8 cellular contexts compared by ENCODE assay signal in the genomic region with DNA sequence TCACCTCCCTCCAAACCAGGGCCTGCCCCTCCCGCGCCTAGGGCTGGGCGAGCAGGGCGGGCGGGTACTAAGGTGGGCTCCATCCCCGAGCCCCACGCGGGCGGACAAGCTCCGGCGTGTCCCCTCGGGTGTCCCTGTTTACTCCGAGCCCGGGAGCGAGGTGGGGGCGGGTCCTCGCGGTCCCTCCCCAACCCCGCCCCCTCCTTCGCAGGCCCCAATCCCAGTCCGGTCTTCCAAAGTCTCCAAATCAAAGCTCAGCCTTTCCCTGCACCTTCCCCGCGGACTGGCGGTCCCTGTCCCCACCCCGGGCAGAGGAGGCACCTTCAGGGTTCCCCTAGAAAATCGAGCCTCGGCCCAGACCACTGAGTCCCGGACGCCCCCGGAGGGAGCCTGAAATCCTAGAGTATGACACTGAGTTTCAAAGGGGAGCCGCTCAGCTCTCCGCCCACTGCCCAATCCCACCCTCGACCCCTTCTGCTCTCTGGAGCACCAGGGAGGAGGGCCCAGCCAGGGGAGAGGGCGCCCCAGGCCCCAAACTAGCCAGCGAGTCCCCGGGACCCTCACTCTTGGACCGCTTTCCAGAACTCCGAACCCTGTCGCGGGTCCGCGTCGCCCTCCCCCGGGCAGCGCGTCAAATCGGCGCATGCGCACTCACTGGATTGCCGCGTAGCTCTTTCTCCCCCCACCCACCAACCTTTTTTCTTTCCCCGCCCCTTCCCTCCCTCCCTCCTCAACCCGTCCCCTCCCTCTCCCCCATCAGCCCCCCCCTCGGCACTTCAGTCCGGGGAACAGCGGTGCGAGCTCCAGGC. TPM values are rescaled to one million over a fixed set of nuclear protein-coding genes. Genes with fewer than 3 reads are reported as not detected.
DNase-seq lines count a peak whose midpoint lies in the region; ATAC-seq and TF ChIP-seq lines count a peak whose summit lies in the region.

A gene (plus strand): TSS at position 774 of the 809 bp plus-strand sequence. CDS start 482 bp downstream, outside the sequence.

- no peaks in the 10 kb centered on the region for H3K79me2 ChIP-seq in OCI-LY1 (ENCODE audit: insufficient read depth, low read length)

- H3K4me2 ChIP-seq in OCI-LY1 (ENCODE audit: low read length) = peak within 1 kb of the TSS; percentile 72

- DNase-seq in CD1c-positive myeloid dendritic cell (ENCODE audit: extremely low spot score) (peak; percentile 87), mucosa of gallbladder (ENCODE audit: low spot score) (peak; percentile 85)
- peak; percentile 75 to 79 for DNase-seq in activated T-cell treated with anti-CD3 and anti-CD28 coated beads, Interleukin-2, amount 50 U/mL, for 72 hours
- peak; percentile 49 to 52 for DNase-seq in stimulated activated CD8-positive, alpha-beta memory T cell treated with anti-CD3 and anti-CD28 coated beads, Interleukin-2, amount 100 ng/mL, for 48 hours (ENCODE audit: low read depth in 2 of 2)

- peak within 1 kb of the TSS; percentile 87 to 93 for H3K4me3 Mint-ChIP-seq in activated T-cell treated with anti-CD3 and anti-CD28 coated beads, Interleukin-2, amount 50 U/mL, for 72 hours

- H3K27me3 ChIP-seq in OCI-LY1 (ENCODE audit: insufficient read depth, low read length) = 0 out of 2 replicates have a peak, but pooled peaks cover 17% of the 10 kb centered on the region

- no peaks in the 10 kb centered on the region for H3F3A ChIP-seq in OCI-LY1 (ENCODE audit: insufficient read depth, low read length)

- H3K4me3 ChIP-seq in OCI-LY1 (ENCODE audit: low read depth, low read length, poor library complexity, severe bottlenecking) = peak within 1 kb of the TSS; percentile 58

- H3K9ac ChIP-seq in OCI-LY1 (ENCODE audit: low read length) = peak within 1 kb of the TSS; percentile 31

- H3K27ac ChIP-seq in OCI-LY1 (ENCODE audit: low read depth, low read length, poor library complexity, severe bottlenecking) = no peak within 1 kb of the TSS

- H3K27ac Mint-ChIP-seq in activated T-cell treated with anti-CD3 and anti-CD28 coated beads, Interleukin-2, amount 50 U/mL, for 72 hours = peak within 1 kb of the TSS; percentile 71

- H3K9me2 ChIP-seq in OCI-LY1 (ENCODE audit: low read depth, low read length) = no peaks in the 10 kb centered on the region

- H3K9me3 Mint-ChIP-seq in activated T-cell treated with anti-CD3 and anti-CD28 coated beads, Interleukin-2, amount 50 U/mL, for 72 hours = peaks cover 6 to 10% of the 10 kb centered on the region in 2 donors

- no peaks in the 10 kb centered on the region for H4K20me1 ChIP-seq in OCI-LY1 (ENCODE audit: insufficient read depth, low read length)

- H3K9me3 ChIP-seq in OCI-LY1 (ENCODE audit: low read length) = peaks cover 3% of the 10 kb centered on the region; the same call in 1 of the 2 replicates

- no peak for TF ChIP-seq CTCF in OCI-LY1 (IDR thresholded peaks at IDR 0.05; ENCODE audit: low read length)

- H3K27me3 Mint-ChIP-seq in activated T-cell treated with anti-CD3 and anti-CD28 coated beads, Interleukin-2, amount 50 U/mL, for 72 hours (ENCODE audit: low read depth) = peaks cover 9% of the 10 kb centered on the region

- peaks cover 20% of the 10 kb centered on the region for H3K4me1 Mint-ChIP-seq in activated T-cell treated with anti-CD3 and anti-CD28 coated beads, Interleukin-2, amount 50 U/mL, for 72 hours (ENCODE audit: low read depth)

- no peak within 1 kb of the TSS for H2AFZ ChIP-seq in OCI-LY1 (ENCODE audit: low read length)

- peaks cover 12% of the 10 kb centered on the region for H3K4me1 ChIP-seq in OCI-LY1 (ENCODE audit: insufficient read depth, low read length, severe bottlenecking)

- peaks cover 6% of the 10 kb centered on the region; the same call in 1 of the 2 replicates for H3K36me3 ChIP-seq in OCI-LY1 (ENCODE audit: insufficient read depth, low read length)

- H3K36me3 Mint-ChIP-seq in activated T-cell treated with anti-CD3 and anti-CD28 coated beads, Interleukin-2, amount 50 U/mL, for 72 hours (ENCODE audit: insufficient read depth in 2 of 2) = peaks cover 5 to 8% of the 10 kb centered on the region in 2 donors

- ATAC-seq in HG02981 (IDR thresholded peaks at IDR 0.05; ENCODE audit: unreplicated experiment) = peak; percentile 44
- peak; percentile 73 to 75 for ATAC-seq in activated T-cell treated with anti-CD3 and anti-CD28 coated beads, Interleukin-2, amount 50 U/mL, for 72 hours (replicated peaks in 1 of 2)
- ATAC-seq in esophagus mucosa = peak; percentile 89
- no peak for ATAC-seq in HG03521 (IDR thresholded peaks at IDR 0.05; ENCODE audit: unreplicated experiment)

RNA-seq across cellular contexts. Expression of the gene that starts here (rescaled TPM):
- 1 to 10 TPM; 3.2 to 4.8 TPM for total RNA-seq in activated T-cell treated with anti-CD3 and anti-CD28 coated beads, Interleukin-2, amount 50 U/mL, for 72 hours
- total RNA-seq in esophagus mucosa (74.0 TPM), mucosa of gallbladder (241 TPM)

Comparison
In these comparisons a context has a peak if more than half of its experiments do, and no peak if none do; other contexts are left out.
1. RNA of the gene that starts here (total RNA-seq): 241 TPM in mucosa of gallbladder (single experiment) and 74.0 TPM in esophagus mucosa (single experiment); 3.2 to 4.8 TPM in activated T-cell treated with anti-CD3 and anti-CD28 coated beads, Interleukin-2, amount 50 U/mL, for 72 hours; every median in the first group is over 10 times any median in the second.
2. Peak in every context shown above with its lines, with median percentiles within 50 percentile points of each other: DNase-seq.